8 cellular contexts compared by ENCODE assay signal in the genomic region with DNA sequence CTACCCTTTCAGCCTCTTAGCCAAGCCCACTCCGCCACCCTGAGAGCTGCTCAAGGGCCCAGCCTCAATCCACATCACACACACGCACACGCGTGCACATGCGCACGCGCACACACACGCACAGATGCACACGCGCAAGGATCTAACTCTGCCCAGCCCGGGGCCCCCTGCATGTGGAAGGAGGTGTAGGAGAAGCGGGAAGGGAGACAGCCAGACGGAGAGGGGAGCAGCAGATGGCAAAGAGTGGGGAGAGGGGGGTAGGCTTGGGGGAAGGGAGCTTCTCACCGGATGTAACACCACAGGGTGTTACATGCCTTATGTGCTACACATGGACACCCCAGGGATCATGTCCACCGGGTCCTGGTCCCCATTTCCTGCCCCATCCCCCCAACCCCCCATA. TPM values are rescaled to one million over a fixed set of nuclear protein-coding genes. Genes with fewer than 3 reads are reported as not detected.
A peak's percentile ranks its signal among the peaks of the same experiment; 100 is the strongest.
DNase-seq lines count a peak whose midpoint lies in the region; ATAC-seq and TF ChIP-seq lines count a peak whose summit lies in the region.

No MANE protein-coding gene starts in this region.

- H3K9me3 Mint-ChIP-seq in MCF 10A (ENCODE audit: unreplicated experiment): no peaks in the 10 kb centered on the region

- BruUV-seq in MCF 10A (replicated peaks; lab: Mats Ljungman, UMichigan): no TSS peak

- H3K14ac ChIP-seq in mesenchymal stem cell (ENCODE audit: low read length in 2 of 2): no peak overlapping the region

- peak overlapping the region; percentile 13 for H2AK5ac ChIP-seq in mesenchymal stem cell (ENCODE audit: low read length, severe bottlenecking)

- no peak overlapping the region for H2BK5ac ChIP-seq in mesenchymal stem cell (ENCODE audit: low read depth, low read length, poor library complexity, severe bottlenecking)

- H3K4me2 ChIP-seq in mesenchymal stem cell (ENCODE audit: low read length, poor library complexity, severe bottlenecking): peak overlapping the region; percentile 47

- H3K27me3 ChIP-seq in breast epithelium: no peaks in the 10 kb centered on the region
- no peaks in the 10 kb centered on the region for H3K27me3 ChIP-seq in mesenchymal stem cell (ENCODE audit: control insufficient read depth in 1 of 2, insufficient read depth in 1 of 2, low read length in 2 of 2)
- no peaks in the 10 kb centered on the region for H3K27me3 ChIP-seq in upper lobe of right lung

- ATAC-seq in upper lobe of right lung (no peak), HG03354 (IDR thresholded peaks at IDR 0.05; ENCODE audit: poor library complexity, severe bottlenecking, unreplicated experiment) (no peak)

- intact Hi-C loops in breast epithelium (cut with DNase I; ENCODE audit: low total_unique reads): no loop called here
- intact Hi-C loops in MCF 10A (cut with micrococcal nuclease): no loop called here
- intact Hi-C loops in upper lobe of right lung (cut with DNase I): no loop called here

- peak overlapping the region; percentile 45 to 71 (median 55) for H3K4me3 ChIP-seq in breast epithelium
- peak overlapping the region; percentile 48 for H3K4me3 ChIP-seq in astrocyte of the cerebellum (ENCODE audit: low read depth, low read length)
- peak overlapping the region; percentile 48 to 80 for H3K4me3 ChIP-seq in mesenchymal stem cell (ENCODE audit: insufficient read depth in 1 of 2, low read depth in 1 of 2, low read length in 2 of 2)
- H3K4me3 ChIP-seq in upper lobe of right lung: peak overlapping the region; percentile 55

- no peak overlapping the region for H2AFZ ChIP-seq in mesenchymal stem cell (ENCODE audit: low read depth, low read length)

- peak overlapping the region; percentile 25 for H4K91ac ChIP-seq in mesenchymal stem cell (ENCODE audit: low read length)

- no peak overlapping the region for H2BK15ac ChIP-seq in mesenchymal stem cell (ENCODE audit: low read depth, poor library complexity, severe bottlenecking)

- H3K36me3 ChIP-seq in breast epithelium: no peaks in the 10 kb centered on the region
- peaks cover 39 to 53% of the 10 kb centered on the region in 2 experiments for H3K36me3 ChIP-seq in mesenchymal stem cell (ENCODE audit: control insufficient read depth in 1 of 2, insufficient read depth in 2 of 2, low read depth in 1 of 2, low read length in 2 of 2)
- peaks cover 13% of the 10 kb centered on the region for H3K36me3 ChIP-seq in upper lobe of right lung

- peaks cover 18% of the 10 kb centered on the region for H3K27me3 Mint-ChIP-seq in MCF 10A (ENCODE audit: insufficient read depth, unreplicated experiment)

- POLR2A ChIA-PET in MCF 10A (lab: Yijun Ruan, JAX): no interaction called here

- H2BK12ac ChIP-seq in mesenchymal stem cell (ENCODE audit: low read length in 2 of 2): no peak overlapping the region

- H3K4me1 ChIP-seq in breast epithelium (no peaks in the 10 kb centered on the region), mesenchymal stem cell (ENCODE audit: control insufficient read depth, insufficient read depth, low read depth, low read length) (peaks cover 24% of the 10 kb centered on the region), upper lobe of right lung (peaks cover 8% of the 10 kb centered on the region)

- peak overlapping the region; percentile 68 to 81 for H3K27ac ChIP-seq in breast epithelium
- H3K27ac ChIP-seq in mesenchymal stem cell (ENCODE audit: low read length, poor library complexity, severe bottlenecking): no peak overlapping the region
- no peak overlapping the region for H3K27ac ChIP-seq in upper lobe of right lung

- in situ Hi-C loops in astrocyte of the cerebellum (cut with HindIII; ENCODE audit: low sequenced_read_pairs): no loop called here

- H2BK120ac ChIP-seq in mesenchymal stem cell (ENCODE audit: low read depth, low read length): peak overlapping the region; percentile 24

- peaks cover 44% of the 10 kb centered on the region for H3K79me1 ChIP-seq in mesenchymal stem cell (replicated peaks; ENCODE audit: low read length, poor library complexity, severe bottlenecking)

- H3K36me3 Mint-ChIP-seq in MCF 10A (ENCODE audit: insufficient read depth, unreplicated experiment): peaks cover 6% of the 10 kb centered on the region

- H3K9ac ChIP-seq in mesenchymal stem cell (ENCODE audit: low read length): peak overlapping the region; percentile 88

- TF ChIP-seq CTCF in breast epithelium (IDR thresholded peaks at IDR 0.05) (no peak), MCF 10A (IDR thresholded peaks at IDR 0.05; ENCODE audit: unreplicated experiment) (no peak), astrocyte of the cerebellum (IDR thresholded peaks at IDR 0.05; ENCODE audit: low read depth, low read length, missing control alignments) (no peak), upper lobe of right lung (IDR thresholded peaks at IDR 0.05) (no peak)

- no peak for DNase-seq in breast epithelium (ENCODE audit: low spot score in 2 of 2)
- no peak for DNase-seq in MCF 10A (ENCODE audit: unreplicated experiment)
- DNase-seq in astrocyte of the cerebellum (ENCODE audit: low read depth): no peak
- DNase-seq in mesenchymal stem cell: no peak
- no peak for DNase-seq in upper lobe of right lung
- no peak for DNase-seq in ecto neural progenitor cell (ENCODE audit: low spot score)
- DNase-seq in effector CD4-positive, alpha-beta T cell: no peak

- no peak for TF ChIP-seq POLR2A in breast epithelium (IDR thresholded peaks at IDR 0.05)

- H3K18ac ChIP-seq in mesenchymal stem cell (ENCODE audit: low read depth in 1 of 2, low read length in 2 of 2): peak overlapping the region in 1 of 2 experiments; percentile 11

- no peak overlapping the region for H3K4me3 Mint-ChIP-seq in MCF 10A (ENCODE audit: unreplicated experiment)

- no peaks in the 10 kb centered on the region for H3K4me1 Mint-ChIP-seq in MCF 10A (ENCODE audit: insufficient read depth, unreplicated experiment)

- H3K4ac ChIP-seq in mesenchymal stem cell (ENCODE audit: low read depth in 1 of 2, low read length in 2 of 2): no peak overlapping the region

- peak overlapping the region; percentile 19 for H4K8ac ChIP-seq in mesenchymal stem cell (ENCODE audit: low read length)

- H3K27ac Mint-ChIP-seq in MCF 10A (ENCODE audit: low read depth, unreplicated experiment): no peak overlapping the region

- H3K9me3 ChIP-seq in breast epithelium (no peaks in the 10 kb centered on the region), mesenchymal stem cell (ENCODE audit: control insufficient read depth, low read length) (no peaks in the 10 kb centered on the region), upper lobe of right lung (no peaks in the 10 kb centered on the region)

- 77% methylated on average over 8 of the region's 15 CpGs for WGBS in mesenchymal stem cell

- no peak overlapping the region for H3K23ac ChIP-seq in mesenchymal stem cell (ENCODE audit: low read length in 2 of 2)

- CTCF ChIA-PET in MCF 10A (lab: Yijun Ruan, JAX): no interaction called here

RNA-seq across cellular contexts. Expression of a gene that starts 15.3 kb away (rescaled TPM):
- total RNA-seq in breast epithelium: 10 to 100 TPM in 2 of 3 donors, 1 to 10 TPM in 1; 7.2 to 18.4 (median 11.1) TPM
- 7.6 TPM in 2 replicates for total RNA-seq in MCF 10A (2022)
- polyA plus RNA-seq in mesenchymal stem cell (2013, experiment 1 of 2): 21.6 TPM
- 20.4 TPM for polyA plus RNA-seq in mesenchymal stem cell (2013, experiment 2 of 2)
- 30.7 TPM for total RNA-seq in upper lobe of right lung

RNA-seq across cellular contexts. Expression of a gene that starts 15.4 kb away (rescaled TPM):
- 1,000 to 10,000 TPM in 1 of 3 donors, 100 to 1,000 TPM in 2; 421 to 1,002 (median 829) TPM for total RNA-seq in breast epithelium
- total RNA-seq in MCF 10A (2022): 387 and 413 TPM in 2 replicates
- 273 TPM for polyA plus RNA-seq in mesenchymal stem cell (2013, experiment 1 of 2)
- 278 TPM for polyA plus RNA-seq in mesenchymal stem cell (2013, experiment 2 of 2)
- 544 TPM for total RNA-seq in upper lobe of right lung

RNA-seq across cellular contexts. Expression of a gene that starts 25.2 kb away (rescaled TPM):
- total RNA-seq in breast epithelium (1 to 10 TPM; 1.0 to 1.4 (median 1.3) TPM), MCF 10A (2022) (0.37 and 0.59 TPM in 2 replicates), upper lobe of right lung (4.3 TPM)
- polyA plus RNA-seq in mesenchymal stem cell (2013, experiment 1 of 2): 1.2 TPM
- polyA plus RNA-seq in mesenchymal stem cell (2013, experiment 2 of 2): 1.1 TPM

RNA-seq across cellular contexts. Expression of a gene that starts 30.0 kb away (rescaled TPM):
- total RNA-seq in breast epithelium (10 to 100 TPM; 32.0 to 58.2 (median 47.9) TPM), MCF 10A (2022) (34.9 and 37.4 TPM in 2 replicates), upper lobe of right lung (41.0 TPM)
- 40.7 TPM for polyA plus RNA-seq in mesenchymal stem cell (2013, experiment 1 of 2)
- polyA plus RNA-seq in mesenchymal stem cell (2013, experiment 2 of 2): 39.7 TPM

RNA-seq across cellular contexts. Expression of a gene that starts 34.9 kb away (rescaled TPM):
- total RNA-seq in breast epithelium: 10 to 100 TPM; 22.1 to 40.4 (median 37.7) TPM
- total RNA-seq in MCF 10A (2022): 41.8 and 47.1 TPM in 2 replicates
- polyA plus RNA-seq in mesenchymal stem cell (2013, experiment 1 of 2): 117 TPM
- polyA plus RNA-seq in mesenchymal stem cell (2013, experiment 2 of 2): 119 TPM
- 36.9 TPM for total RNA-seq in upper lobe of right lung

Comparison
In these comparisons a context has a peak if more than half of its experiments do, and no peak if none do; other contexts are left out.
1. H3K27ac ChIP-seq: peak in breast epithelium (2 of 2); none in mesenchymal stem cell (single experiment) and upper lobe of right lung (single experiment).
2. Peak in every context shown above with its lines, with median percentiles within 50 percentile points of each other: H3K4me3 ChIP-seq.